In genomic region chr2:134917958-134918517, GRCh38 we compare ENCODE assay signal across 8 cellular contexts. TPM values are rescaled to one million over a fixed set of nuclear protein-coding genes. Genes with fewer than 3 reads are reported as not detected.
DNase-seq lines count a peak whose midpoint lies in the region; ATAC-seq and TF ChIP-seq lines count a peak whose summit lies in the region.

No MANE protein-coding gene starts in this region.

- H3K4me1 Mint-ChIP-seq in activated T-cell treated with anti-CD3 and anti-CD28 coated beads, Interleukin-2, amount 50 U/mL, for 24 hours (ENCODE audit: low read depth) = peaks cover 32% of the 10 kb centered on the region

- no peak for TF ChIP-seq EP300 in ovary (IDR thresholded peaks at IDR 0.05)

- peak overlapping the region; percentile 100 for H3K27ac Mint-ChIP-seq in activated T-cell treated with anti-CD3 and anti-CD28 coated beads, Interleukin-2, amount 50 U/mL, for 24 hours

- peak; percentile 99 for DNase-seq in NOMO-1 treated with dmso at 0.1 percent for 144 hours (lab: John Stamatoyannopoulos, UW; ENCODE audit: unreplicated experiment)
- no peak for DNase-seq in activated T-cell treated with anti-CD3 and anti-CD28 coated beads, Interleukin-2, amount 50 U/mL, for 24 hours
- DNase-seq in fibroblast of pulmonary artery (ENCODE audit: low read depth) = no peak
- peak in 1 of 5 donors; percentile 14 for DNase-seq in ovary
- DNase-seq in LoVo (ENCODE audit: low spot score) = no peak

- H3K9me3 Mint-ChIP-seq in activated T-cell treated with anti-CD3 and anti-CD28 coated beads, Interleukin-2, amount 50 U/mL, for 24 hours = no peaks in the 10 kb centered on the region

- 0 to 1% (median 0%) methylated on average over 37 of the region's 37 CpGs for WGBS in ovary, 3 donors

- peak; percentile 39 for TF ChIP-seq POLR2A in ovary (IDR thresholded peaks at IDR 0.05)

- H3K36me3 ChIP-seq in BLaER1 treated with 17β-estradiol and CSF1 and Interleukin-3, amounts not matched to agents 10 nM and 100 nM = peaks cover 10 to 35% (median 23%) of the 10 kb centered on the region in 11 experiments; a peak in 19 of 22 replicates
- H3K36me3 ChIP-seq in ovary = no peaks in the 10 kb centered on the region

- intact Hi-C loops in ovary (cut with DNase I) = no loop called here

- H3K4me3 ChIP-seq in BLaER1 treated with 17β-estradiol and CSF1 and Interleukin-3, amounts not matched to agents 10 nM and 100 nM = peak overlapping the region; percentile 64 to 92 (median 69)
- peak overlapping the region; percentile 69 for H3K4me3 ChIP-seq in fibroblast of pulmonary artery (replicated peaks; ENCODE audit: low read depth, low read length)
- H3K4me3 ChIP-seq in ovary = peak overlapping the region; percentile 95

- peaks cover 21 to 46% (median 32%) of the 10 kb centered on the region in 10 experiments for H3K4me1 ChIP-seq in BLaER1 treated with 17β-estradiol and CSF1 and Interleukin-3, amounts not matched to agents 10 nM and 100 nM
- peaks cover 5% of the 10 kb centered on the region for H3K4me1 ChIP-seq in ovary (ENCODE audit: insufficient read depth)

- peaks cover 29 to 37% (median 36%) of the 10 kb centered on the region in 11 experiments for H4K20me1 ChIP-seq in BLaER1 treated with 17β-estradiol and CSF1 and Interleukin-3, amounts not matched to agents 10 nM and 100 nM

- H3K4me2 ChIP-seq in BLaER1 treated with 17β-estradiol and CSF1 and Interleukin-3, amounts not matched to agents 10 nM and 100 nM = peak overlapping the region; percentile 81 to 99 (median 92)

- peak overlapping the region; percentile 68 to 100 (median 86) for H3K9ac ChIP-seq in BLaER1 treated with 17β-estradiol and CSF1 and Interleukin-3, amounts not matched to agents 10 nM and 100 nM

- H3K27ac ChIP-seq in BLaER1 treated with 17β-estradiol and CSF1 and Interleukin-3, amounts not matched to agents 10 nM and 100 nM = peak overlapping the region; percentile 75 to 100 (median 87)
- peak overlapping the region; percentile 51 to 94 for H3K27ac ChIP-seq in ovary

- H3K27me3 ChIP-seq in BLaER1 treated with 17β-estradiol and CSF1 and Interleukin-3, amounts not matched to agents 10 nM and 100 nM = no peaks in the 10 kb centered on the region
- H3K27me3 ChIP-seq in ovary = no peaks in the 10 kb centered on the region

- H3K27me3 Mint-ChIP-seq in activated T-cell treated with anti-CD3 and anti-CD28 coated beads, Interleukin-2, amount 50 U/mL, for 24 hours = no peaks in the 10 kb centered on the region

- peak overlapping the region; percentile 97 for H3K4me3 Mint-ChIP-seq in activated T-cell treated with anti-CD3 and anti-CD28 coated beads, Interleukin-2, amount 50 U/mL, for 24 hours

- peak; percentile 23 for TF ChIP-seq CTCF in fibroblast of pulmonary artery (IDR thresholded peaks at IDR 0.05; ENCODE audit: low read length, missing control alignments)
- peak; percentile 16 to 58 (median 40) for TF ChIP-seq CTCF in ovary (IDR thresholded peaks at IDR 0.05)

- H3K9me3 ChIP-seq in BLaER1 treated with 17β-estradiol and CSF1 and Interleukin-3, amounts not matched to agents 10 nM and 100 nM (replicated peaks in 1 of 11) = peaks cover 0 to 13% (median 6%) of the 10 kb centered on the region in 11 experiments; a peak in 12 of 22 replicates
- no peaks in the 10 kb centered on the region for H3K9me3 ChIP-seq in ovary

- ATAC-seq in GM19372 (IDR thresholded peaks at IDR 0.05; ENCODE audit: low read depth, unreplicated experiment) = peak; percentile 63
- peak; percentile 72 for ATAC-seq in HG03460 (IDR thresholded peaks at IDR 0.05; ENCODE audit: unreplicated experiment)

- H3K36me3 Mint-ChIP-seq in activated T-cell treated with anti-CD3 and anti-CD28 coated beads, Interleukin-2, amount 50 U/mL, for 24 hours (ENCODE audit: low read depth) = peaks cover 46% of the 10 kb centered on the region

RNA-seq across cellular contexts. Expression of gene CCNT2, which starts 0.6 kb away (rescaled TPM):
- total RNA-seq in ovary = 10 to 100 TPM; 25.5 to 46.5 (median 38.4) TPM
- 10 to 100 TPM; 14.0 to 20.6 TPM for polyA plus RNA-seq in ovary
